11 cellular contexts compared by ENCODE assay signal in genomic region chr2:112803691-112804521, GRCh38. TPM values are rescaled to one million over a fixed set of nuclear protein-coding genes. Genes with fewer than 3 reads are reported as not detected.
DNase-seq lines count a peak whose midpoint lies in the region; ATAC-seq lines count a peak whose summit lies in the region.
"Had no signal": no experiment of that assay in that cellular context is flagged by ENCODE, and none has a peak within 500 bp of the region (broad histone marks: within the 10 kb centered on the region; RNA-seq: fewer than 3 reads in every experiment).

No MANE protein-coding gene starts in this region.

- H3K27ac Mint-ChIP-seq in T-helper 1 cell treated with Interleukin-12 subunit alpha and Interleukin-12 subunit beta and Interleukin-4 antibody, amounts not matched to agents 30 μg/mL and 1 μg/mL, for 36 hours = peak overlapping the region; percentile 62

- H3K4me1 Mint-ChIP-seq in T-helper 1 cell treated with Interleukin-12 subunit alpha and Interleukin-12 subunit beta and Interleukin-4 antibody, amounts not matched to agents 30 μg/mL and 1 μg/mL, for 36 hours (ENCODE audit: low read depth) = peaks cover 32% of the 10 kb centered on the region

- DNase-seq in Daoy (ENCODE audit: low read depth) (peak; percentile 52), fibroblast of the conjunctiva (ENCODE audit: low read depth) (peak; percentile 35), activated gamma-delta T cell treated with Interleukin-2 at 50 U/mL for 16 hours (no peak), SKM-1 treated with dmso at 0.1 percent for 144 hours (lab: John Stamatoyannopoulos, UW; ENCODE audit: unreplicated experiment) (no peak), NCI-H1694 (lab: John Stamatoyannopoulos, UW) (no peak)
- DNase-seq: MM.1S, RPMI8226 had no signal

- H3K9me3 Mint-ChIP-seq in T-helper 1 cell treated with Interleukin-12 subunit alpha and Interleukin-12 subunit beta and Interleukin-4 antibody, amounts not matched to agents 30 μg/mL and 1 μg/mL, for 36 hours = peaks cover 18% of the 10 kb centered on the region

- peak; percentile 52 for ATAC-seq in HG02642 (IDR thresholded peaks at IDR 0.05; ENCODE audit: poor library complexity, unreplicated experiment)
- no peak for ATAC-seq in GM21423 (IDR thresholded peaks at IDR 0.05; ENCODE audit: unreplicated experiment)

- H3K36me3 Mint-ChIP-seq in T-helper 1 cell treated with Interleukin-12 subunit alpha and Interleukin-12 subunit beta and Interleukin-4 antibody, amounts not matched to agents 30 μg/mL and 1 μg/mL, for 36 hours (ENCODE audit: low read depth) = peaks cover 9% of the 10 kb centered on the region

- H3K4me3 Mint-ChIP-seq in T-helper 1 cell treated with Interleukin-12 subunit alpha and Interleukin-12 subunit beta and Interleukin-4 antibody, amounts not matched to agents 30 μg/mL and 1 μg/mL, for 36 hours = no peak overlapping the region

- H3K27me3 Mint-ChIP-seq in T-helper 1 cell treated with Interleukin-12 subunit alpha and Interleukin-12 subunit beta and Interleukin-4 antibody, amounts not matched to agents 30 μg/mL and 1 μg/mL, for 36 hours (ENCODE audit: low read depth) = no peaks in the 10 kb centered on the region

RNA-seq across cellular contexts. Expression of gene IL1A, which starts 19.6 kb away (rescaled TPM):
- 26.0 and 29.8 TPM in 2 replicates for total RNA-seq in Daoy (2014; rRNA removed; shearing (Covaris generic))
- total RNA-seq: myocyte had no signal

RNA-seq across cellular contexts. Expression of gene IL1B, which starts 32.7 kb away (rescaled TPM):
- total RNA-seq in Daoy (2014; rRNA removed; shearing (Covaris generic)) = 12.4 and 13.5 TPM in 2 replicates
- total RNA-seq: myocyte had no signal

RNA-seq across cellular contexts. Expression of gene CKAP2L, which starts 39.5 kb away (rescaled TPM):
- 25.5 and 31.7 TPM in 2 replicates for total RNA-seq in Daoy (2014; rRNA removed; shearing (Covaris generic))

Comparison
In these comparisons a context has a peak if more than half of its experiments do, and no peak if none do; other contexts are left out.
1. DNase-seq: peak in Daoy (single experiment) and fibroblast of the conjunctiva (single experiment); none in activated gamma-delta T cell treated with Interleukin-2 at 50 U/mL for 16 hours (single experiment), SKM-1 treated with dmso at 0.1 percent for 144 hours (single experiment) and NCI-H1694 (single experiment).